In genomic region chr9:130846487-130847305, GRCh38 we compare ENCODE assay signal across 1 cellular context.
TF ChIP-seq lines count a peak whose summit lies in the region.

No MANE protein-coding gene starts in this region.

TF ChIP-seq in endothelial cell of umbilical vein, 7 proteins besides CTCF, POLR2A, EP300 and RAD21 (continued from another document):
- TF ChIP-seq, protein P1, sequence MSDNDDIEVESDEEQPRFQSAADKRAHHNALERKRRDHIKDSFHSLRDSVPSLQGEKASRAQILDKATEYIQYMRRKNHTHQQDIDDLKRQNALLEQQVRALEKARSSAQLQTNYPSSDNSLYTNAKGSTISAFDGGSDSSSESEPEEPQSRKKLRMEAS (IDR thresholded peaks at IDR 0.05; ENCODE audit: insufficient read depth, insufficient read length), result no peak
